Comparison of ENCODE assay signal across 32 cellular contexts in genomic region chr4:100722133-100722532, GRCh38.
"Had no signal": no experiment of that assay in that cellular context is flagged by ENCODE, and none has a peak within 500 bp of the region (broad histone marks: within the 10 kb centered on the region; RNA-seq: fewer than 3 reads in every experiment).

No MANE protein-coding gene starts in this region.

- H3K4me1 ChIP-seq: body of pancreas, breast epithelium had no signal

- DNase-seq: activated B cell treated with CpG ODN at 0.5 μM for 24 hours; activated CD4-positive, alpha-beta memory T cell treated with anti-CD3 and anti-CD28 coated beads, Interleukin-2, amount 10 ng/mL, durations not matched to agents 7 days and 5 days; activated CD4-positive, alpha-beta T cell treated with anti-CD3 and anti-CD28 coated beads for 4 hours; activated CD4-positive, alpha-beta T cell treated with anti-CD3 and anti-CD28 coated beads, Interleukin-2, amount 10 ng/mL, durations not matched to agents 24 days and 14 days; activated CD4-positive, alpha-beta T cell treated with anti-CD3 and anti-CD28 coated beads, Interleukin-2, amount 50 U/mL, for 1 hour; activated CD4-positive, alpha-beta T cell treated with anti-CD3 and anti-CD28 coated beads, Interleukin-2, amount 50 U/mL, for 48 hours; activated CD4-positive, CD25-positive, alpha-beta regulatory T cell treated with anti-CD3 and anti-CD28 coated beads, Interleukin-2, amount 50 U/mL, for 72 hours; activated CD8-positive, alpha-beta memory T cell treated with anti-CD3 and anti-CD28 coated beads for 24 hours; activated CD8-positive, alpha-beta memory T cell treated with anti-CD3 and anti-CD28 coated beads, Interleukin-2, amount 10 ng/mL, durations not matched to agents 7 days and 5 days; activated CD8-positive, alpha-beta T cell treated with anti-CD3 and anti-CD28 coated beads, Interleukin-2, amount 10 ng/mL, durations not matched to agents 7 days and 5 days; activated effector memory CD4-positive, alpha-beta T cell treated with anti-CD3 and anti-CD28 coated beads, Interleukin-2, amount 50 U/mL, for 16 hours; activated gamma-delta T cell treated with Interleukin-2 at 50 U/mL for 16 hours; activated naive CD4-positive, alpha-beta T cell; activated naive CD4-positive, alpha-beta T cell treated with anti-CD3 and anti-CD28 coated beads for 36 hours; activated naive CD4-positive, alpha-beta T cell treated with anti-CD3 and anti-CD28 coated beads, Interleukin-2, amount 50 U/mL, for 16 hours; activated naive CD8-positive, alpha-beta T cell treated with anti-CD3 and anti-CD28 coated beads for 36 hours; activated T-cell treated with anti-CD3 and anti-CD28 coated beads for 4 hours; activated T-cell treated with anti-CD3 and anti-CD28 coated beads, Interleukin-2, amount 50 U/mL, for 1 hour; activated T-cell treated with anti-CD3 and anti-CD28 coated beads, Interleukin-2, amount 50 U/mL, for 4 hours; activated T-cell treated with anti-CD3 and anti-CD28 coated beads, Interleukin-2, amount 50 U/mL, for 72 hours; adrenal gland; amniotic stem cell; aorta; body of pancreas; brain microvascular endothelial cell; central memory CD4-positive, alpha-beta T cell; cerebellar nuclear complex; T-helper 2 cell; T-helper 9 cell had no signal

- H3K27me3 ChIP-seq: adrenal gland, body of pancreas, brain microvascular endothelial cell, breast epithelium had no signal

- H3K36me3 ChIP-seq: adrenal gland, brain microvascular endothelial cell, breast epithelium had no signal

- H3K4me3 ChIP-seq: adrenal gland, body of pancreas, breast epithelium had no signal

- H3K27ac ChIP-seq: adrenal gland, body of pancreas, brain microvascular endothelial cell, breast epithelium, VCaP had no signal

- ATAC-seq: activated CD8-positive, alpha-beta memory T cell treated with anti-CD3 and anti-CD28 coated beads, Interleukin-2, amount 10 ng/mL, durations not matched to agents 7 days and 5 days; activated CD8-positive, alpha-beta T cell treated with anti-CD3 and anti-CD28 coated beads, Interleukin-2, amount 10 ng/mL, durations not matched to agents 7 days and 5 days; activated T-cell treated with anti-CD3 and anti-CD28 coated beads, Interleukin-2, amount 50 U/mL, for 4 hours; activated T-cell treated with anti-CD3 and anti-CD28 coated beads, Interleukin-2, amount 50 U/mL, for 72 hours; activated T-helper 17 cell treated with anti-CD3 and anti-CD28 coated beads, Interleukin-2, amount 50 U/mL, for 72 hours; body of pancreas had no signal

- H3K9me3 ChIP-seq: body of pancreas, breast epithelium had no signal
